Comparison of ENCODE assay signal across 8 cellular contexts in genomic region chr18:45686892-45687611, GRCh38. TPM values are rescaled to one million over a fixed set of nuclear protein-coding genes. Genes with fewer than 3 reads are reported as not detected.
DNase-seq lines count a peak whose midpoint lies in the region; ATAC-seq, FAIRE-seq and TF ChIP-seq lines count a peak whose summit lies in the region.

No MANE protein-coding gene starts in this region.

- no peak overlapping the region for H3K4me3 ChIP-seq in pancreas

- intact Hi-C loops in pancreas (cut with DNase I) = no loop called here

- ATAC-seq in GM19025 (IDR thresholded peaks at IDR 0.05; ENCODE audit: low read depth, unreplicated experiment) (peak; percentile 82), HG02884 (IDR thresholded peaks at IDR 0.05; ENCODE audit: unreplicated experiment) (peak; percentile 81), pancreas (peak in 3 of 4 donors; percentile 22 to 44 (median 34)), left lobe of liver (no peak)

- H3K27ac ChIP-seq in pancreas = no peak overlapping the region

- peak; percentile 97 to 99 for DNase-seq in NOMO-1 (lab: John Stamatoyannopoulos, UW; ENCODE audit: unreplicated experiment in 2 of 2)
- DNase-seq in activated gamma-delta T cell treated with anti-CD3 and anti-CD28 coated beads, Interleukin-2, amount 50 U/mL, for 16 hours (ENCODE audit: low read depth) = peak; percentile 32
- DNase-seq in pancreas = no peak
- no peak for DNase-seq in amniotic stem cell (lab: John Stamatoyannopoulos, UW)
- DNase-seq in left lobe of liver (ENCODE audit: low spot score) = no peak
- DNase-seq in NCI-H82 (lab: John Stamatoyannopoulos, UW) = no peak

- 63 to 74% methylated on average over 7 of the region's 7 CpGs for WGBS in pancreas, 2 donors

- no peak for TF ChIP-seq CTCF in pancreas (IDR thresholded peaks at IDR 0.05)

- no peaks in the 10 kb centered on the region for H3K9me3 ChIP-seq in pancreas

- FAIRE-seq in pancreas (lab: Jason Lieb, UNC) = no peak

- H3K27me3 ChIP-seq in pancreas = no peaks in the 10 kb centered on the region

- no peaks in the 10 kb centered on the region for H3K4me1 ChIP-seq in pancreas

- H3K36me3 ChIP-seq in pancreas = no peaks in the 10 kb centered on the region

RNA-seq across cellular contexts. Expression of gene SLC14A1, which starts 36.9 kb away (rescaled TPM):
- total RNA-seq in pancreas = 1 to 10 TPM in 4 of 6 donors, under 1 TPM in 2; 0.79 to 1.9 (median 1.1) TPM
- polyA plus RNA-seq in pancreas = 1 to 10 TPM in 1 of 2 donors, under 1 TPM in 1; 0.49 to 2.5 TPM
- 0.96 TPM for total RNA-seq in left lobe of liver

Comparison
In these comparisons a context has a peak if more than half of its experiments do, and no peak if none do; other contexts are left out.
1. DNase-seq: peak in NOMO-1 (2 of 2) and activated gamma-delta T cell treated with anti-CD3 and anti-CD28 coated beads, Interleukin-2, amount 50 U/mL, for 16 hours (single experiment); none in pancreas (0 of 6), amniotic stem cell (single experiment), left lobe of liver (single experiment) and NCI-H82 (single experiment).